ENCODE assay signal across 22 cellular contexts in the genomic region with DNA sequence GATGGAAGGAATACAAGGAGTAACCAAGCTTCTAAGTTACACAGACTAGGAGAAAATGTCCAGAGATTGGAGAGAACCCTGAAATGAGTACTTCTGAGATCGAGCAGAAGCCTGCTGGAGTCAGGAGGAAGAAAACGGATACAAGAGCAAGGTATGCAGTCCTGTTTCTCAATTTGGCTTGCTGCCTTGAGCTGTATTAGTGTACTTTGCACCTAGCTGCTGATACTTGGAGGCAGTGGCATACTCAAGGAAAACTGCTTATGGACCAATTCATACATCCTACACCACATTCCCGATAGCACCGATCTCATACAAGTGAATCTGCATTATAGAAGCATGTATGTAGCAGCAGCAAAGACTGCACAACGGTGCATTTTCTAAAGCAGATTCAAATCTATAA. TPM values are rescaled to one million over a fixed set of nuclear protein-coding genes. Genes with fewer than 3 reads are reported as not detected.
DNase-seq lines count a peak whose midpoint lies in the region; ATAC-seq and TF ChIP-seq lines count a peak whose summit lies in the region.
"Had no signal": no experiment of that assay in that cellular context is flagged by ENCODE, and none has a peak within 500 bp of the region (broad histone marks: within the 10 kb centered on the region; RNA-seq: fewer than 3 reads in every experiment).

No MANE protein-coding gene starts in this region.

- no peaks in the 10 kb centered on the region for H3K27me3 ChIP-seq in GM06990 (replicated peaks; ENCODE audit: control insufficient read depth, insufficient read depth, low read length)
- no peaks in the 10 kb centered on the region for H3K27me3 ChIP-seq in dorsolateral prefrontal cortex
- H3K27me3 ChIP-seq in psoas muscle (ENCODE audit: insufficient read depth in 3 of 3, low read length in 2 of 3), result no peaks in the 10 kb centered on the region
- H3K27me3 ChIP-seq: ascending aorta, BLaER1, gastrocnemius medialis, upper lobe of right lung had no signal

- H3K9me3 Mint-ChIP-seq in IgD-negative memory B cell, result no peaks in the 10 kb centered on the region
- H3K9me3 Mint-ChIP-seq in progenitor cell of endocrine pancreas (ENCODE audit: low read depth), result peaks cover 4% of the 10 kb centered on the region

- DNase-seq in GM06990 (ENCODE audit: extremely low read depth, insufficient read length) (no peak), dorsolateral prefrontal cortex (no peak), progenitor cell of endocrine pancreas (ENCODE audit: low spot score, unreplicated experiment) (no peak), Ammon's horn (ENCODE audit: low spot score) (no peak), psoas muscle (no peak), nucleus accumbens (lab: John Stamatoyannopoulos, UW) (no peak)
- DNase-seq in effector CD8-positive, alpha-beta T cell (lab: John Stamatoyannopoulos, UW), result no peak
- DNase-seq: activated gamma-delta T cell treated with Interleukin-2 at 50 U/mL for 16 hours, cortex of kidney, DMS79, erythroblast, gastrocnemius medialis, left ventricle myocardium superior, MM.1S, NCI-H187, NCI-H446, Right ventricle myocardium superior, upper lobe of right lung, WERI-Rb-1 had no signal

- H3K36me3 Mint-ChIP-seq in IgD-negative memory B cell (peaks cover 17% of the 10 kb centered on the region), progenitor cell of endocrine pancreas (ENCODE audit: insufficient read depth) (peaks cover 3% of the 10 kb centered on the region)

- peak overlapping the region in 2 of 4 donors; percentile 6 to 79 for H3K4me3 Mint-ChIP-seq in IgD-negative memory B cell
- H3K4me3 Mint-ChIP-seq in progenitor cell of endocrine pancreas (ENCODE audit: low read depth), result no peak overlapping the region

- no peak for ATAC-seq in psoas muscle
- ATAC-seq: gastrocnemius medialis, left ventricle myocardium superior, upper lobe of right lung had no signal

- H3K36me3 ChIP-seq in GM06990 (ENCODE audit: control insufficient read depth, insufficient read depth, low read length) (no peaks in the 10 kb centered on the region; the same call in 1 of the 2 replicates), psoas muscle (ENCODE audit: insufficient read depth in 1 of 2, low read depth in 1 of 2) (no peaks in the 10 kb centered on the region)
- H3K36me3 ChIP-seq: ascending aorta, gastrocnemius medialis, upper lobe of right lung, WERI-Rb-1 had no signal

- no peaks in the 10 kb centered on the region for H3K9me3 ChIP-seq in psoas muscle
- H3K9me3 ChIP-seq: ascending aorta, BLaER1, gastrocnemius medialis, upper lobe of right lung had no signal

- H3K27ac Mint-ChIP-seq in IgD-negative memory B cell (peak overlapping the region in 2 of 3 donors; percentile 56 to 70), progenitor cell of endocrine pancreas (peak overlapping the region; percentile 38)

- H3K4me1 ChIP-seq in psoas muscle, result no peaks in the 10 kb centered on the region
- H3K4me1 ChIP-seq: BLaER1, gastrocnemius medialis had no signal

- 0 out of 2 replicates have a peak overlapping the region, but pooled peaks have one; percentile 4 for H3K4me3 ChIP-seq in GM06990 (replicated peaks; ENCODE audit: low read depth, low read length)
- peak overlapping the region in 19 of 59 donors; percentile 1 to 47 (median 15) for H3K4me3 ChIP-seq in dorsolateral prefrontal cortex
- H3K4me3 ChIP-seq in psoas muscle, result no peak overlapping the region
- H3K4me3 ChIP-seq: ascending aorta, BLaER1, gastrocnemius medialis, upper lobe of right lung had no signal

- peak overlapping the region in 41 of 59 donors; percentile 0 to 95 (median 49) for H3K27ac ChIP-seq in dorsolateral prefrontal cortex
- H3K27ac ChIP-seq in psoas muscle, result no peak overlapping the region
- H3K27ac ChIP-seq: BLaER1, gastrocnemius medialis, upper lobe of right lung, WERI-Rb-1 had no signal

- peaks cover 66 to 77% (median 76%) of the 10 kb centered on the region in 3 donors for H3K4me1 Mint-ChIP-seq in IgD-negative memory B cell
- H3K4me1 Mint-ChIP-seq in progenitor cell of endocrine pancreas (ENCODE audit: low read depth), result peaks cover 33% of the 10 kb centered on the region

- no peaks in the 10 kb centered on the region for H3K27me3 Mint-ChIP-seq in IgD-negative memory B cell
- H3K27me3 Mint-ChIP-seq in progenitor cell of endocrine pancreas, result no peaks in the 10 kb centered on the region

- intact Hi-C loops in dorsolateral prefrontal cortex (cut with DNase I) (loop anchor here (10.0 kb wide), 2 partner anchors 45 to 265 kb away; no protein-coding TSS in a partner anchor), psoas muscle (cut with DNase I) (no loop called here)

- TF ChIP-seq CTCF in GM06990 (IDR thresholded peaks at IDR 0.05; ENCODE audit: insufficient read depth, low read length, poor library complexity, severe bottlenecking) (no peak), dorsolateral prefrontal cortex (IDR thresholded peaks at IDR 0.05 in 54 of 56, conservative IDR thresholded peaks at IDR 0.05 in 2 of 56; ENCODE audit: low read depth in 1 of 56, partially characterized antibody in 56 of 56) (no peak), progenitor cell of endocrine pancreas (IDR thresholded peaks at IDR 0.05; ENCODE audit: unreplicated experiment) (no peak), psoas muscle (IDR thresholded peaks at IDR 0.05) (no peak)

- WGBS in psoas muscle, 3 donors, result 84 to 94% (median 88%) methylated on average over 5 of the region's 5 CpGs

RNA-seq across cellular contexts. Expression of a gene that starts 14.4 kb away (rescaled TPM):
- 43.2 TPM for polyA plus RNA-seq in IgD-negative memory B cell
- total RNA-seq in dorsolateral prefrontal cortex, result 100 to 1,000 TPM in 115 of 120 experiments, 10 to 100 TPM in 5; 77.5 to 992 (median 272) TPM
- total RNA-seq in progenitor cell of endocrine pancreas, result 22.4 and 26.7 TPM in 2 replicates
- 1 to 10 TPM; 5.9 to 9.7 (median 8.0) TPM for total RNA-seq in psoas muscle
- 1 to 10 TPM; 2.3 to 7.6 (median 4.3) TPM for polyA plus RNA-seq in psoas muscle

Comparison
In these comparisons a context has a peak if more than half of its experiments do, and no peak if none do; other contexts are left out.
1. intact Hi-C loops: an anchor here in dorsolateral prefrontal cortex (10.0 kb wide); none called in psoas muscle.